8 cellular contexts compared by ENCODE assay signal in the genomic region with DNA sequence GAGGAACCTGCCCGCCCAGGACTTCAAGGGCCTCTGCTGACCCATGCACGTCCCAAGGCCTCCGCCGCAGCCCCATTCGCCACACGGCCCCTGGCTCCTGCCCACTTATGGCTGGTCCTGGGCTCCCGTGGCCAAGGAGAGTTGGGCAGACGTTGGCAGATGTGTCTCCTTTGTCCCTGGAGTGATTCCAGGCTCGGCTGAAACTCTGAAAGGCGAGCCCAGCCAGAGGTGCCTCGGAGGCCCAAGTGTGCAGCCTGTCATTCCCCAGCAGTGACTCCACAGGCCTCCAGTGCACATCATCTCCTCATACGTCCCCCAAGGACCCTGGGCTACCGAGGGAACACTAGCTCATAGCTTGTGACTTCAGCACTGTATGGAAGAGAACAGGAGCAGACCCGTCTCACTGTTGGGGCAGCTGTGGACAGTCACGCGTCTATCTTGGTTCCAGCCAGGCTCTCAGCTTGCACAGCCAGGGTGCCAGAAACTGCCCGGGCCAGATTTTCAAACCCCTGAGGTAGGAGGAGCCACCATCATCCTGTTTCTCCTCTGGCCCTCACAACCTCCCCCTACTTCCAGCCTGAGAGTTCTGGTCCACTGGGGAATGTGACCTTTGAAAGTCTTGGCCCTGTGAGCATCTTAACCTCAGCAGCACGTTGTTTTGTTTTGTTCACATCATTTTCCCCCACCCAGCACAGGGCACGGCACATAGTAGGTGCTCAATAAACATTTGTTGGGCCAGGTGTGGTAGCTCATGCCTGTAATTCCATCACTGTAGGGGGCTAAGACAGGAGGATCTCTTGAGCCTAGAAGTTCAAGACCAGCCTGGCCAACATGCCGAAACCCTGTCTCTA. TPM values are rescaled to one million over a fixed set of nuclear protein-coding genes. Genes with fewer than 3 reads are reported as not detected.
A peak's percentile ranks its signal among the peaks of the same experiment; 100 is the strongest.
DNase-seq lines count a peak whose midpoint lies in the region; ATAC-seq, FAIRE-seq and TF ChIP-seq lines count a peak whose summit lies in the region.

No MANE protein-coding gene starts in this region.

- intact Hi-C loops in kidney (cut with DNase I) = no loop called here
- intact Hi-C loops in activated T-helper 1 cell treated with anti-CD3 and anti-CD28 coated beads, Interleukin-12 subunit alpha, Interleukin-12 subunit beta, Interleukin-2, Interleukin-4 antibody, amounts not matched to agents 30 ng/mL and 10 ng/mL and 1 ng/mL, durations not matched to agents 14 hours and 24 hours and 36 hours (cut with micrococcal nuclease) = no loop called here

- no peak overlapping the region; the same call in 1 of the 2 replicates for H3K14ac ChIP-seq in H9 (ENCODE audit: insufficient read depth, low read length)

- H3K27me3 Mint-ChIP-seq in stimulated activated naive B cell treated with anti-CD40 and anti-IgM and Interleukin-4, amounts not matched to agents 10 μg/mL and 1 μg/mL and 100 μg/mL, for 72 hours = no peaks in the 10 kb centered on the region
- peaks cover 3% of the 10 kb centered on the region; the same call in 1 of the 2 replicates for H3K27me3 Mint-ChIP-seq in H9 (ENCODE audit: low read depth)
- no peaks in the 10 kb centered on the region for H3K27me3 Mint-ChIP-seq in activated T-helper 1 cell treated with anti-CD3 and anti-CD28 coated beads, Interleukin-12 subunit alpha, Interleukin-12 subunit beta, Interleukin-2, Interleukin-4 antibody, amounts not matched to agents 30 ng/mL and 10 ng/mL and 1 ng/mL, durations not matched to agents 14 hours and 24 hours and 36 hours (ENCODE audit: insufficient read depth)

- H4K20me1 ChIP-seq in H9 (ENCODE audit: control insufficient read depth, insufficient read depth, insufficient read length) = no peaks in the 10 kb centered on the region

- no peak overlapping the region for H2AK5ac ChIP-seq in H9 (ENCODE audit: insufficient read length, low read length)

- H3K56ac ChIP-seq in H9 (ENCODE audit: insufficient read length, low read depth, low read length) = no peak overlapping the region

- H3K18ac ChIP-seq in H9 (ENCODE audit: insufficient read length, low read depth, low read length) = no peak overlapping the region

- no peak overlapping the region for H3T11ph ChIP-seq in H9 (ENCODE audit: low read length)

- no peak for DNase-seq in kidney
- DNase-seq in stimulated activated naive B cell treated with anti-CD40 and anti-IgM and Interleukin-4, amounts not matched to agents 10 μg/mL and 1 μg/mL and 100 μg/mL, for 72 hours = no peak
- no peak for DNase-seq in HT-29 (ENCODE audit: low spot score)
- DNase-seq in H9 = no peak
- DNase-seq in activated CD8-positive, alpha-beta memory T cell treated with anti-CD3 and anti-CD28 coated beads for 24 hours = no peak
- no peak for DNase-seq in activated T-helper 1 cell treated with anti-CD3 and anti-CD28 coated beads, Interleukin-12 subunit alpha, Interleukin-12 subunit beta, Interleukin-2, Interleukin-4 antibody, amounts not matched to agents 30 ng/mL and 10 ng/mL and 1 ng/mL, durations not matched to agents 14 hours and 24 hours and 36 hours (ENCODE audit: low spot score)

- peaks cover 31% of the 10 kb centered on the region for H3K4me1 ChIP-seq in HUES6 (ENCODE audit: control insufficient read depth, insufficient read depth, low read length)
- H3K4me1 ChIP-seq in kidney (ENCODE audit: control insufficient read depth in 1 of 2, insufficient read depth in 1 of 2, low read depth in 1 of 2, low read length in 2 of 2) = peaks cover 39 to 41% of the 10 kb centered on the region in 2 donors
- no peaks in the 10 kb centered on the region for H3K4me1 ChIP-seq in H9 (ENCODE audit: insufficient read depth, low read length)

- no peaks in the 10 kb centered on the region for H3K27me3 ChIP-seq in HUES6 (ENCODE audit: control insufficient read depth, insufficient read depth, low read length)
- H3K27me3 ChIP-seq in H9 (ENCODE audit: insufficient read depth, low read length) = no peaks in the 10 kb centered on the region

- H3K36me3 ChIP-seq in HUES6 (ENCODE audit: control insufficient read depth, insufficient read depth, low read length) (no peaks in the 10 kb centered on the region), kidney (ENCODE audit: control insufficient read depth in 1 of 2, insufficient read depth in 2 of 2, low read length in 2 of 2) (no peaks in the 10 kb centered on the region)

- H3K4me3 Mint-ChIP-seq in stimulated activated naive B cell treated with anti-CD40 and anti-IgM and Interleukin-4, amounts not matched to agents 10 μg/mL and 1 μg/mL and 100 μg/mL, for 72 hours = peak overlapping the region in 1 of 2 donors; percentile 13
- no peak overlapping the region for H3K4me3 Mint-ChIP-seq in H9
- no peak overlapping the region for H3K4me3 Mint-ChIP-seq in activated T-helper 1 cell treated with anti-CD3 and anti-CD28 coated beads, Interleukin-12 subunit alpha, Interleukin-12 subunit beta, Interleukin-2, Interleukin-4 antibody, amounts not matched to agents 30 ng/mL and 10 ng/mL and 1 ng/mL, durations not matched to agents 14 hours and 24 hours and 36 hours

- H3K9ac ChIP-seq in HUES6 (ENCODE audit: low read length) = no peak overlapping the region
- peak overlapping the region; percentile 47 to 48 for H3K9ac ChIP-seq in kidney (ENCODE audit: low read length in 2 of 2)
- no peak overlapping the region for H3K9ac ChIP-seq in H9 (ENCODE audit: extremely low read depth, insufficient read length, low read length)

- H3K9me3 Mint-ChIP-seq in stimulated activated naive B cell treated with anti-CD40 and anti-IgM and Interleukin-4, amounts not matched to agents 10 μg/mL and 1 μg/mL and 100 μg/mL, for 72 hours = no peaks in the 10 kb centered on the region
- no peaks in the 10 kb centered on the region for H3K9me3 Mint-ChIP-seq in H9
- no peaks in the 10 kb centered on the region for H3K9me3 Mint-ChIP-seq in activated T-helper 1 cell treated with anti-CD3 and anti-CD28 coated beads, Interleukin-12 subunit alpha, Interleukin-12 subunit beta, Interleukin-2, Interleukin-4 antibody, amounts not matched to agents 30 ng/mL and 10 ng/mL and 1 ng/mL, durations not matched to agents 14 hours and 24 hours and 36 hours

- H3K4me1 Mint-ChIP-seq in stimulated activated naive B cell treated with anti-CD40 and anti-IgM and Interleukin-4, amounts not matched to agents 10 μg/mL and 1 μg/mL and 100 μg/mL, for 72 hours = peaks cover 31 to 46% of the 10 kb centered on the region in 2 donors
- peaks cover 18 to 25% of the 10 kb centered on the region in 2 experiments for H3K4me1 Mint-ChIP-seq in H9
- H3K4me1 Mint-ChIP-seq in activated T-helper 1 cell treated with anti-CD3 and anti-CD28 coated beads, Interleukin-12 subunit alpha, Interleukin-12 subunit beta, Interleukin-2, Interleukin-4 antibody, amounts not matched to agents 30 ng/mL and 10 ng/mL and 1 ng/mL, durations not matched to agents 14 hours and 24 hours and 36 hours (ENCODE audit: low read depth) = peaks cover 19% of the 10 kb centered on the region

- H3K27ac Mint-ChIP-seq in stimulated activated naive B cell treated with anti-CD40 and anti-IgM and Interleukin-4, amounts not matched to agents 10 μg/mL and 1 μg/mL and 100 μg/mL, for 72 hours = peak overlapping the region; percentile 57
- H3K27ac Mint-ChIP-seq in H9 = peak overlapping the region in 1 of 3 experiments; percentile 84; a peak in 1 of 7 replicates
- H3K27ac Mint-ChIP-seq in activated T-helper 1 cell treated with anti-CD3 and anti-CD28 coated beads, Interleukin-12 subunit alpha, Interleukin-12 subunit beta, Interleukin-2, Interleukin-4 antibody, amounts not matched to agents 30 ng/mL and 10 ng/mL and 1 ng/mL, durations not matched to agents 14 hours and 24 hours and 36 hours = no peak overlapping the region

- H3K4me2 ChIP-seq in H9 (ENCODE audit: insufficient read depth, insufficient read length, low read length) = no peak overlapping the region

- no peak overlapping the region for H3K4ac ChIP-seq in H9 (ENCODE audit: low read depth, low read length)

- H3K79me2 ChIP-seq in H9 (ENCODE audit: insufficient read depth, low read length) = no peaks in the 10 kb centered on the region

- peak overlapping the region; percentile 41; the same call in 1 of the 2 replicates for H3K27ac ChIP-seq in HUES6 (ENCODE audit: low read depth, low read length)
- peak overlapping the region; percentile 93 for H3K27ac ChIP-seq in angular gyrus (ENCODE audit: low read depth, low read length)
- peak overlapping the region; percentile 94 to 96 for H3K27ac ChIP-seq in kidney (ENCODE audit: low read depth in 2 of 2, low read length in 2 of 2)
- H3K27ac ChIP-seq in H9 (ENCODE audit: insufficient read length, low read depth, low read length) = no peak overlapping the region

- no peak overlapping the region for H3K23ac ChIP-seq in H9 (ENCODE audit: insufficient read length, low read depth, low read length)

- H3K4me3 ChIP-seq in HUES6 (ENCODE audit: low read depth, low read length) (no peak overlapping the region), kidney (ENCODE audit: low read length in 2 of 2) (no peak overlapping the region)

- H2BK120ac ChIP-seq in H9 (ENCODE audit: low read depth, low read length, poor library complexity, severe bottlenecking) = no peak overlapping the region

- no peak for FAIRE-seq in kidney (lab: Jason Lieb, UNC)

- no peak overlapping the region for H2BK5ac ChIP-seq in H9 (ENCODE audit: insufficient read length, low read length)

- H3K79me1 ChIP-seq in H9 (ENCODE audit: insufficient read depth, low read depth, low read length, poor library complexity, severe bottlenecking) = no peaks in the 10 kb centered on the region

- H3K23me2 ChIP-seq in H9 (ENCODE audit: insufficient read length, low read depth, low read length, poor library complexity, severe bottlenecking) = no peaks in the 10 kb centered on the region

- WGBS in H9 (ENCODE audit: extremely low coverage, insufficient read length, low lambda C conversion rate) = no CpG with 5 or more reads among the region's 20 CpGs

- no peak for TF ChIP-seq CTCF in kidney (IDR thresholded peaks at IDR 0.05; ENCODE audit: borderline replicate concordance, extremely low read depth, insufficient read depth)
- TF ChIP-seq CTCF in H9 (conservative IDR thresholded peaks at IDR 0.05) = no peak

- H4K91ac ChIP-seq in H9 (ENCODE audit: insufficient read length, low read depth, low read length) = no peak overlapping the region

- H2AFZ ChIP-seq in H9 (ENCODE audit: low read length) = no peak overlapping the region

- no peak overlapping the region for H4K5ac ChIP-seq in H9 (ENCODE audit: insufficient read length, low read depth, low read length)

- no peak overlapping the region for H2BK15ac ChIP-seq in H9 (ENCODE audit: low read depth, low read length)

- ATAC-seq in stimulated activated naive B cell treated with anti-CD40 and anti-IgM and Interleukin-4, amounts not matched to agents 10 μg/mL and 1 μg/mL and 100 μg/mL, for 72 hours (replicated peaks) = no peak

- no peak overlapping the region for H4K8ac ChIP-seq in H9 (replicated peaks; ENCODE audit: insufficient read length, low read depth, low read length)

- H2BK12ac ChIP-seq in H9 (ENCODE audit: insufficient read length, low read depth, low read length) = no peak overlapping the region

- no peaks in the 10 kb centered on the region for H3K9me3 ChIP-seq in HUES6 (ENCODE audit: control insufficient read depth, insufficient read depth, low read depth, low read length)
- H3K9me3 ChIP-seq in kidney (ENCODE audit: control insufficient read depth in 1 of 2, low read length in 2 of 2) = no peaks in the 10 kb centered on the region
- H3K9me3 ChIP-seq in H9 (ENCODE audit: control insufficient read depth, low read depth, low read length) = no peaks in the 10 kb centered on the region

- H3K36me3 Mint-ChIP-seq in stimulated activated naive B cell treated with anti-CD40 and anti-IgM and Interleukin-4, amounts not matched to agents 10 μg/mL and 1 μg/mL and 100 μg/mL, for 72 hours = no peaks in the 10 kb centered on the region
- H3K36me3 Mint-ChIP-seq in H9 (ENCODE audit: insufficient read depth in 1 of 3, low read depth in 3 of 3) = no peaks in the 10 kb centered on the region; a peak in 1 of 7 replicates
- H3K36me3 Mint-ChIP-seq in activated T-helper 1 cell treated with anti-CD3 and anti-CD28 coated beads, Interleukin-12 subunit alpha, Interleukin-12 subunit beta, Interleukin-2, Interleukin-4 antibody, amounts not matched to agents 30 ng/mL and 10 ng/mL and 1 ng/mL, durations not matched to agents 14 hours and 24 hours and 36 hours (ENCODE audit: low read depth) = no peaks in the 10 kb centered on the region

- H2BK20ac ChIP-seq in H9 (ENCODE audit: low read depth, low read length, poor library complexity, severe bottlenecking) = no peak overlapping the region

RNA-seq across cellular contexts. Expression of a gene that starts 50.2 kb away (rescaled TPM):
- total RNA-seq in kidney (127 TPM), H9 (2021) (251 and 255 TPM in 2 replicates)
- polyA plus RNA-seq in kidney (ENCODE audit: insufficient read depth, low read depth, low replicate concordance) = 174 TPM
- 80.3 and 112 TPM in 2 replicates for total RNA-seq in HT-29 (2014; rRNA removed; shearing (Covaris generic))
- 475 and 479 TPM in 2 replicates for total RNA-seq in activated T-helper 1 cell treated with anti-CD3 and anti-CD28 coated beads, Interleukin-12 subunit alpha, Interleukin-12 subunit beta, Interleukin-2, Interleukin-4 antibody, amounts not matched to agents 30 ng/mL and 10 ng/mL and 1 ng/mL, durations not matched to agents 14 hours and 24 hours and 36 hours

Comparison
In these comparisons a context has a peak if more than half of its experiments do, and no peak if none do; other contexts are left out.
1. H3K9ac ChIP-seq: peak in kidney (2 of 2); none in HUES6 (single experiment) and H9 (single experiment).